1 cellular context compared by ENCODE assay signal in the genomic region with DNA sequence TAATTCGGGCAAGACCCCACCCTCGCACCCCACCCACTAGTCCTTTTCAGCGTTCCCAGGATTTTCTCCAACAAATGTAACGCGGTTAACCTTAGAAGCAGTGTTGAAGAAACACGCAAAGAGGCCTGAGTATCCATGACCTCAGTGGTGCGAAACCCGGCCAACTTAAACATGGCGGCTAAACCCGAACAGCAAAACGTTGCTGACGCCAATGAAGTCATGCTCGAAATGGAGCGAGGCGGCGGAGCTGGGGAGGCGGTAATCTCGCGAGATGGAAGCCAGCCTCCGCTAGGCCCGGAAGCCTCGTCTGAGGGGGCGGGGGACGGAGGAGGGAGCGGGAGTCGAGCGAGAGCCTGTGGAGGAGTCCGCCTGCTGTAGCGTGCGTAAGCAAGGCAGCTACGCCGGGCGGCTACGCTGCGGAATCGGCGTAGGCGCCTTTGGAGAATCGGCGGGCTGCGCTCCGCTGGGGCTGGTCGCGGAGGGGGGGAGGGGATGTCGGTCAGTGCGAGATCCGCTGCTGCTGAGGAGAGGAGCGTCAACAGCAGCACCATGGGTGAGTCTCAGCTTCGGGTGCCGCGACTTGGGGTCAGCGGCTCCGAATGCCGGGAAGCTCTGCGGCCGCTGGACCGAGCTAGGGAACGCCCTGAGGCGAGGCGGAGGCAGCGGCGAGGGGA.
TF ChIP-seq lines count a peak whose summit lies in the region.

A gene (plus strand): TSS at position 340 of the 674 bp plus-strand sequence. CDS start 153 bp downstream, at position 493.

TF ChIP-seq in GM12878, 131 proteins besides CTCF, POLR2A, EP300 and RAD21 (continued from another document and continues in another):
- TF ChIP-seq, protein P1, sequence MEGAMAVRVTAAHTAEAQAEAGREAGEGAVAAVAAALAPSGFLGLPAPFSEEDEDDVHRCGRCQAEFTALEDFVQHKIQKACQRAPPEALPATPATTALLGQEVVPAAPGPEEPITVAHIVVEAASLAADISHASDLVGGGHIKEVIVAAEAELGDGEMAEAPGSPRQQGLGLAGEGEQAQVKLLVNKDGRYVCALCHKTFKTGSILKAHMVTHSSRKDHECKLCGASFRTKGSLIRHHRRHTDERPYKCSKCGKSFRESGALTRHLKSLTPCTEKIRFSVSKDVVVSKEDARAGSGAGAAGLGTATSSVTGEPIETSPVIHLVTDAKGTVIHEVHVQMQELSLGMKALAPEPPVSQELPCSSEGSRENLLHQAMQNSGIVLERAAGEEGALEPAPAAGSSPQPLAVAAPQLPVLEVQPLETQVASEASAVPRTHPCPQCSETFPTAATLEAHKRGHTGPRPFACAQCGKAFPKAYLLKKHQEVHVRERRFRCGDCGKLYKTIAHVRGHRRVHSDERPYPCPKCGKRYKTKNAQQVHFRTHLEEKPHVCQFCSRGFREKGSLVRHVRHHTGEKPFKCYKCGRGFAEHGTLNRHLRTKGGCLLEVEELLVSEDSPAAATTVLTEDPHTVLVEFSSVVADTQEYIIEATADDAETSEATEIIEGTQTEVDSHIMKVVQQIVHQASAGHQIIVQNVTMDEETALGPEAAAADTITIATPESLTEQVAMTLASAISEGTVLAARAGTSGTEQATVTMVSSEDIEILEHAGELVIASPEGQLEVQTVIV (IDR thresholded peaks at IDR 0.05; ENCODE audit: borderline replicate concordance, partially characterized antibody): peak; percentile 78
- TF ChIP-seq TBL1XR1 (IDR thresholded peaks at IDR 0.05; ENCODE audit: low read depth, low read length): peak; percentile 68; the same call in 1 of the 2 replicates
- 0 out of 2 replicates have a peak, but pooled peaks have one; percentile 26 for TF ChIP-seq TCF12 (IDR thresholded peaks at IDR 0.05; ENCODE audit: low read depth, low read length)
- peak; percentile 89 for TF ChIP-seq CREB1 (IDR thresholded peaks at IDR 0.05; ENCODE audit: low read depth)
- no peak for TF ChIP-seq FOS (IDR thresholded peaks at IDR 0.05; ENCODE audit: borderline replicate concordance, extremely low read depth, insufficient read length)
- TF ChIP-seq CBX3 (IDR thresholded peaks at IDR 0.05; ENCODE audit: borderline replicate concordance, low read depth): no peak
- TF ChIP-seq NR2C2 (IDR thresholded peaks at IDR 0.05; ENCODE audit: borderline replicate concordance, control insufficient read depth, insufficient read length, low read depth): no peak
- TF ChIP-seq, protein P2, sequence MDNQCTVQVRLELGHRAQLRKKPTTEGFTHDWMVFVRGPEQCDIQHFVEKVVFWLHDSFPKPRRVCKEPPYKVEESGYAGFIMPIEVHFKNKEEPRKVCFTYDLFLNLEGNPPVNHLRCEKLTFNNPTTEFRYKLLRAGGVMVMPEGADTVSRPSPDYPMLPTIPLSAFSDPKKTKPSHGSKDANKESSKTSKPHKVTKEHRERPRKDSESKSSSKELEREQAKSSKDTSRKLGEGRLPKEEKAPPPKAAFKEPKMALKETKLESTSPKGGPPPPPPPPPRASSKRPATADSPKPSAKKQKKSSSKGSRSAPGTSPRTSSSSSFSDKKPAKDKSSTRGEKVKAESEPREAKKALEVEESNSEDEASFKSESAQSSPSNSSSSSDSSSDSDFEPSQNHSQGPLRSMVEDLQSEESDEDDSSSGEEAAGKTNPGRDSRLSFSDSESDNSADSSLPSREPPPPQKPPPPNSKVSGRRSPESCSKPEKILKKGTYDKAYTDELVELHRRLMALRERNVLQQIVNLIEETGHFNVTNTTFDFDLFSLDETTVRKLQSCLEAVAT (IDR thresholded peaks at IDR 0.05): peak; percentile 93
- no peak for TF ChIP-seq SMC3 (IDR thresholded peaks at IDR 0.05; ENCODE audit: borderline replicate concordance, low read length)
- peak; percentile 76 for TF ChIP-seq CREM (IDR thresholded peaks at IDR 0.05; ENCODE audit: low read depth)
- no peak for TF ChIP-seq WRNIP1 (IDR thresholded peaks at IDR 0.05; ENCODE audit: borderline replicate concordance, low read depth, low read length)
- TF ChIP-seq DPF2 (IDR thresholded peaks at IDR 0.05): peak; percentile 85
- no peak for TF ChIP-seq IKZF1 (conservative IDR thresholded peaks at IDR 0.05)
- TF ChIP-seq, protein P3, sequence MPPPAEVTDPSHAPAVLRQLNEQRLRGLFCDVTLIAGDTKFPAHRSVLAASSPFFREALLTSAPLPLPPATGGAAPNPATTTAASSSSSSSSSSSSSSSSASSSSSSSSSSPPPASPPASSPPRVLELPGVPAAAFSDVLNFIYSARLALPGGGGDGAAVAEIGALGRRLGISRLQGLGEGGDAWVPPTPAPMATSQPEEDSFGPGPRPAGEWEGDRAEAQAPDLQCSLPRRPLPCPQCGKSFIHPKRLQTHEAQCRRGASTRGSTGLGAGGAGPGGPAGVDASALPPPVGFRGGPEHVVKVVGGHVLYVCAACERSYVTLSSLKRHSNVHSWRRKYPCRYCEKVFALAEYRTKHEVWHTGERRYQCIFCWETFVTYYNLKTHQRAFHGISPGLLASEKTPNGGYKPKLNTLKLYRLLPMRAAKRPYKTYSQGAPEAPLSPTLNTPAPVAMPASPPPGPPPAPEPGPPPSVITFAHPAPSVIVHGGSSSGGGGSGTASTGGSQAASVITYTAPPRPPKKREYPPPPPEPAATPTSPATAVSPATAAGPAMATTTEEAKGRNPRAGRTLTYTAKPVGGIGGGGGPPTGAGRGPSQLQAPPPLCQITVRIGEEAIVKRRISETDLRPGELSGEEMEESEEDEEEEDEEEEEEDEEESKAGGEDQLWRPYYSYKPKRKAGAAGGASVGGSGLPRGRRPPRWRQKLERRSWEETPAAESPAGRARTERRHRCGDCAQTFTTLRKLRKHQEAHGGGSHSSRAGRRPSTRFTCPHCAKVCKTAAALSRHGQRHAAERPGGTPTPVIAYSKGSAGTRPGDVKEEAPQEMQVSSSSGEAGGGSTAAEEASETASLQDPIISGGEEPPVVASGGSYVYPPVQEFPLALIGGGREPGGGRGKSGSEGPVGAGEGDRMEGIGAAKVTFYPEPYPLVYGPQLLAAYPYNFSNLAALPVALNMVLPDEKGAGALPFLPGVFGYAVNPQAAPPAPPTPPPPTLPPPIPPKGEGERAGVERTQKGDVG (CRISPR knock-in tag; IDR thresholded peaks at IDR 0.05): no peak
- no peak for TF ChIP-seq NFYA (IDR thresholded peaks at IDR 0.05; ENCODE audit: borderline replicate concordance, low read depth, low read length)
- peak; percentile 79 for TF ChIP-seq PAX5 (IDR thresholded peaks at IDR 0.05; ENCODE audit: borderline replicate concordance, low read depth, low read length)
- TF ChIP-seq ZNF207 (IDR thresholded peaks at IDR 0.05; ENCODE audit: borderline replicate concordance): peak; percentile 50
- TF ChIP-seq PML (IDR thresholded peaks at IDR 0.05; ENCODE audit: low read length): peak; percentile 3; the same call in 1 of the 2 replicates
- peak; percentile 81; the same call in 1 of the 2 replicates for TF ChIP-seq POLR2AphosphoS2 (IDR thresholded peaks at IDR 0.05; ENCODE audit: low read depth, low read length)
- TF ChIP-seq, protein P4, sequence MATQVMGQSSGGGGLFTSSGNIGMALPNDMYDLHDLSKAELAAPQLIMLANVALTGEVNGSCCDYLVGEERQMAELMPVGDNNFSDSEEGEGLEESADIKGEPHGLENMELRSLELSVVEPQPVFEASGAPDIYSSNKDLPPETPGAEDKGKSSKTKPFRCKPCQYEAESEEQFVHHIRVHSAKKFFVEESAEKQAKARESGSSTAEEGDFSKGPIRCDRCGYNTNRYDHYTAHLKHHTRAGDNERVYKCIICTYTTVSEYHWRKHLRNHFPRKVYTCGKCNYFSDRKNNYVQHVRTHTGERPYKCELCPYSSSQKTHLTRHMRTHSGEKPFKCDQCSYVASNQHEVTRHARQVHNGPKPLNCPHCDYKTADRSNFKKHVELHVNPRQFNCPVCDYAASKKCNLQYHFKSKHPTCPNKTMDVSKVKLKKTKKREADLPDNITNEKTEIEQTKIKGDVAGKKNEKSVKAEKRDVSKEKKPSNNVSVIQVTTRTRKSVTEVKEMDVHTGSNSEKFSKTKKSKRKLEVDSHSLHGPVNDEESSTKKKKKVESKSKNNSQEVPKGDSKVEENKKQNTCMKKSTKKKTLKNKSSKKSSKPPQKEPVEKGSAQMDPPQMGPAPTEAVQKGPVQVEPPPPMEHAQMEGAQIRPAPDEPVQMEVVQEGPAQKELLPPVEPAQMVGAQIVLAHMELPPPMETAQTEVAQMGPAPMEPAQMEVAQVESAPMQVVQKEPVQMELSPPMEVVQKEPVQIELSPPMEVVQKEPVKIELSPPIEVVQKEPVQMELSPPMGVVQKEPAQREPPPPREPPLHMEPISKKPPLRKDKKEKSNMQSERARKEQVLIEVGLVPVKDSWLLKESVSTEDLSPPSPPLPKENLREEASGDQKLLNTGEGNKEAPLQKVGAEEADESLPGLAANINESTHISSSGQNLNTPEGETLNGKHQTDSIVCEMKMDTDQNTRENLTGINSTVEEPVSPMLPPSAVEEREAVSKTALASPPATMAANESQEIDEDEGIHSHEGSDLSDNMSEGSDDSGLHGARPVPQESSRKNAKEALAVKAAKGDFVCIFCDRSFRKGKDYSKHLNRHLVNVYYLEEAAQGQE (IDR thresholded peaks at IDR 0.05; ENCODE audit: low read depth, low read length): no peak
- no peak for TF ChIP-seq ZSCAN29 (IDR thresholded peaks at IDR 0.05)
- TF ChIP-seq, protein P5, sequence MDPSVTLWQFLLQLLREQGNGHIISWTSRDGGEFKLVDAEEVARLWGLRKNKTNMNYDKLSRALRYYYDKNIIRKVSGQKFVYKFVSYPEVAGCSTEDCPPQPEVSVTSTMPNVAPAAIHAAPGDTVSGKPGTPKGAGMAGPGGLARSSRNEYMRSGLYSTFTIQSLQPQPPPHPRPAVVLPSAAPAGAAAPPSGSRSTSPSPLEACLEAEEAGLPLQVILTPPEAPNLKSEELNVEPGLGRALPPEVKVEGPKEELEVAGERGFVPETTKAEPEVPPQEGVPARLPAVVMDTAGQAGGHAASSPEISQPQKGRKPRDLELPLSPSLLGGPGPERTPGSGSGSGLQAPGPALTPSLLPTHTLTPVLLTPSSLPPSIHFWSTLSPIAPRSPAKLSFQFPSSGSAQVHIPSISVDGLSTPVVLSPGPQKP (IDR thresholded peaks at IDR 0.05; ENCODE audit: low read depth, low read length): peak; percentile 79
- TF ChIP-seq, protein P6, sequence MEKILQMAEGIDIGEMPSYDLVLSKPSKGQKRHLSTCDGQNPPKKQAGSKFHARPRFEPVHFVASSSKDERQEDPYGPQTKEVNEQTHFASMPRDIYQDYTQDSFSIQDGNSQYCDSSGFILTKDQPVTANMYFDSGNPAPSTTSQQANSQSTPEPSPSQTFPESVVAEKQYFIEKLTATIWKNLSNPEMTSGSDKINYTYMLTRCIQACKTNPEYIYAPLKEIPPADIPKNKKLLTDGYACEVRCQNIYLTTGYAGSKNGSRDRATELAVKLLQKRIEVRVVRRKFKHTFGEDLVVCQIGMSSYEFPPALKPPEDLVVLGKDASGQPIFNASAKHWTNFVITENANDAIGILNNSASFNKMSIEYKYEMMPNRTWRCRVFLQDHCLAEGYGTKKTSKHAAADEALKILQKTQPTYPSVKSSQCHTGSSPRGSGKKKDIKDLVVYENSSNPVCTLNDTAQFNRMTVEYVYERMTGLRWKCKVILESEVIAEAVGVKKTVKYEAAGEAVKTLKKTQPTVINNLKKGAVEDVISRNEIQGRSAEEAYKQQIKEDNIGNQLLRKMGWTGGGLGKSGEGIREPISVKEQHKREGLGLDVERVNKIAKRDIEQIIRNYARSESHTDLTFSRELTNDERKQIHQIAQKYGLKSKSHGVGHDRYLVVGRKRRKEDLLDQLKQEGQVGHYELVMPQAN (conservative IDR thresholded peaks at IDR 0.05): 0 out of 2 replicates have a peak, but pooled peaks have one; percentile 71
- no peak for TF ChIP-seq RBBP5 (conservative IDR thresholded peaks at IDR 0.05)
- peak; percentile 64; the same call in 1 of the 2 replicates for TF ChIP-seq RAD51 (IDR thresholded peaks at IDR 0.05)
- peak; percentile 73 for TF ChIP-seq SMARCA5 (IDR thresholded peaks at IDR 0.05)
- TF ChIP-seq NBN (IDR thresholded peaks at IDR 0.05): peak; percentile 87
- no peak; the same call in 1 of the 2 replicates for TF ChIP-seq FOXM1 (IDR thresholded peaks at IDR 0.05; ENCODE audit: low read depth, low read length)
- peak; percentile 82 to 96 for TF ChIP-seq EGR1 (IDR thresholded peaks at IDR 0.05; ENCODE audit: borderline replicate concordance in 1 of 2, low read depth in 2 of 2, low read length in 2 of 2)
- 0 out of 4 replicates have a peak, but pooled peaks of 1 of the 2 experiments have one; percentile 15 for TF ChIP-seq BHLHE40 (IDR thresholded peaks at IDR 0.05; ENCODE audit: borderline replicate concordance in 1 of 2, low read depth in 2 of 2, low read length in 1 of 2)
- TF ChIP-seq, protein P7, sequence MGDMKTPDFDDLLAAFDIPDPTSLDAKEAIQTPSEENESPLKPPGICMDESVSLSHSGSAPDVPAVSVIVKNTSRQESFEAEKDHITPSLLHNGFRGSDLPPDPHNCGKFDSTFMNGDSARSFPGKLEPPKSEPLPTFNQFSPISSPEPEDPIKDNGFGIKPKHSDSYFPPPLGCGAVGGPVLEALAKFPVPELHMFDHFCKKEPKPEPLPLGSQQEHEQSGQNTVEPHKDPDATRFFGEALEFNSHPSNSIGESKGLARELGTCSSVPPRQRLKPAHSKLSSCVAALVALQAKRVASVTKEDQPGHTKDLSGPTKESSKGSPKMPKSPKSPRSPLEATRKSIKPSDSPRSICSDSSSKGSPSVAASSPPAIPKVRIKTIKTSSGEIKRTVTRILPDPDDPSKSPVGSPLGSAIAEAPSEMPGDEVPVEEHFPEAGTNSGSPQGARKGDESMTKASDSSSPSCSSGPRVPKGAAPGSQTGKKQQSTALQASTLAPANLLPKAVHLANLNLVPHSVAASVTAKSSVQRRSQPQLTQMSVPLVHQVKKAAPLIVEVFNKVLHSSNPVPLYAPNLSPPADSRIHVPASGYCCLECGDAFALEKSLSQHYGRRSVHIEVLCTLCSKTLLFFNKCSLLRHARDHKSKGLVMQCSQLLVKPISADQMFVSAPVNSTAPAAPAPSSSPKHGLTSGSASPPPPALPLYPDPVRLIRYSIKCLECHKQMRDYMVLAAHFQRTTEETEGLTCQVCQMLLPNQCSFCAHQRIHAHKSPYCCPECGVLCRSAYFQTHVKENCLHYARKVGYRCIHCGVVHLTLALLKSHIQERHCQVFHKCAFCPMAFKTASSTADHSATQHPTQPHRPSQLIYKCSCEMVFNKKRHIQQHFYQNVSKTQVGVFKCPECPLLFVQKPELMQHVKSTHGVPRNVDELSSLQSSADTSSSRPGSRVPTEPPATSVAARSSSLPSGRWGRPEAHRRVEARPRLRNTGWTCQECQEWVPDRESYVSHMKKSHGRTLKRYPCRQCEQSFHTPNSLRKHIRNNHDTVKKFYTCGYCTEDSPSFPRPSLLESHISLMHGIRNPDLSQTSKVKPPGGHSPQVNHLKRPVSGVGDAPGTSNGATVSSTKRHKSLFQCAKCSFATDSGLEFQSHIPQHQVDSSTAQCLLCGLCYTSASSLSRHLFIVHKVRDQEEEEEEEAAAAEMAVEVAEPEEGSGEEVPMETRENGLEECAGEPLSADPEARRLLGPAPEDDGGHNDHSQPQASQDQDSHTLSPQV (IDR thresholded peaks at IDR 0.05): no peak
- peak; percentile 90 for TF ChIP-seq POLR2AphosphoS5 (IDR thresholded peaks at IDR 0.05; ENCODE audit: low read length)
- no peak for TF ChIP-seq GABPA (IDR thresholded peaks at IDR 0.05; ENCODE audit: low read depth)
- TF ChIP-seq, protein P8, sequence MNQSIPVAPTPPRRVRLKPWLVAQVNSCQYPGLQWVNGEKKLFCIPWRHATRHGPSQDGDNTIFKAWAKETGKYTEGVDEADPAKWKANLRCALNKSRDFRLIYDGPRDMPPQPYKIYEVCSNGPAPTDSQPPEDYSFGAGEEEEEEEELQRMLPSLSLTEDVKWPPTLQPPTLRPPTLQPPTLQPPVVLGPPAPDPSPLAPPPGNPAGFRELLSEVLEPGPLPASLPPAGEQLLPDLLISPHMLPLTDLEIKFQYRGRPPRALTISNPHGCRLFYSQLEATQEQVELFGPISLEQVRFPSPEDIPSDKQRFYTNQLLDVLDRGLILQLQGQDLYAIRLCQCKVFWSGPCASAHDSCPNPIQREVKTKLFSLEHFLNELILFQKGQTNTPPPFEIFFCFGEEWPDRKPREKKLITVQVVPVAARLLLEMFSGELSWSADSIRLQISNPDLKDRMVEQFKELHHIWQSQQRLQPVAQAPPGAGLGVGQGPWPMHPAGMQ (IDR thresholded peaks at IDR 0.05; ENCODE audit: borderline replicate concordance): peak; percentile 88
- no peak for TF ChIP-seq ESRRA (IDR thresholded peaks at IDR 0.05; ENCODE audit: low read length)
